27 cellular contexts compared by ENCODE assay signal in genomic region chr15:63633312-63633711, GRCh38.
"Had no signal": no experiment of that assay in that cellular context is flagged by ENCODE, and none has a peak within 500 bp of the region (broad histone marks: within the 10 kb centered on the region; RNA-seq: fewer than 3 reads in every experiment).

No MANE protein-coding gene starts in this region.

- H3K4me1 Mint-ChIP-seq: nephron progenitor cell had no signal

- H3K27ac Mint-ChIP-seq: natural killer cell treated with Interleukin-12 subunit alpha and Interleukin-12 subunit beta and Interleukin-15 and Interleukin-18, amount 100 ng/mL, for 72 hours; nephron progenitor cell; stimulated activated naive B cell treated with anti-CD40 and anti-IgM and Interleukin-4, amounts not matched to agents 10 μg/mL and 1 μg/mL and 100 μg/mL, for 72 hours; stimulated activated naive CD8-positive, alpha-beta T cell treated with anti-CD3 and anti-CD28 coated beads, Interleukin-15, Interleukin-2, amounts not matched to agents 100 ng/mL and 50 ng/mL, for 24 hours; type B pancreatic cell had no signal

- H3K4me3 Mint-ChIP-seq: naive thymus-derived CD8-positive, alpha-beta T cell; natural killer cell treated with Interleukin-12 subunit alpha and Interleukin-12 subunit beta and Interleukin-15 and Interleukin-18, amount 100 ng/mL, for 72 hours; nephron progenitor cell; neural crest cell; stimulated activated effector memory CD8-positive, alpha-beta T cell treated with anti-CD3 and anti-CD28 coated beads, Interleukin-12 subunit alpha, Interleukin-12 subunit beta, amount 100 ng/mL, for 72 hours; stimulated activated naive B cell treated with anti-CD40 and anti-IgM and Interleukin-4, amounts not matched to agents 10 μg/mL and 1 μg/mL and 100 μg/mL, for 72 hours; stimulated activated naive CD8-positive, alpha-beta T cell treated with anti-CD3 and anti-CD28 coated beads, Interleukin-15, Interleukin-2, amounts not matched to agents 100 ng/mL and 50 ng/mL, for 24 hours; type B pancreatic cell had no signal

- H3K9me3 ChIP-seq: neutrophil, pancreas, prostate gland, right lobe of liver, sigmoid colon, stomach, thoracic aorta, thyroid gland, transverse colon, upper lobe of right lung, uterus had no signal

- H3K4me1 ChIP-seq: pancreas, prostate gland, right lobe of liver, sigmoid colon, stomach, thyroid gland, transverse colon, upper lobe of right lung, uterus had no signal

- H3K27ac ChIP-seq: neutrophil, pancreas, right lobe of liver, sigmoid colon, stomach, thoracic aorta, thyroid gland, transverse colon, upper lobe of right lung, uterus had no signal

- H3K4me3 ChIP-seq: pancreas, prostate gland, right lobe of liver, sigmoid colon, stomach, thoracic aorta, thyroid gland, transverse colon, upper lobe of right lung, uterus had no signal

- DNase-seq: naive thymus-derived CD8-positive, alpha-beta T cell; nephron progenitor cell; nucleus accumbens; pancreas; right cardiac atrium; right lobe of liver; sigmoid colon; small intestine; stimulated activated CD4-positive, alpha-beta T cell treated with anti-CD3 and anti-CD28 coated beads, Interleukin-15, amount 100 ng/mL, for 24 hours; stimulated activated CD4-positive, alpha-beta T cell treated with anti-CD3 and anti-CD28 coated beads, Interleukin-2, amount 100 ng/mL, for 24 hours; stimulated activated CD4-positive, alpha-beta T cell treated with anti-CD3 and anti-CD28 coated beads, Interleukin-2, amount 100 ng/mL, for 48 hours; stimulated activated CD4-positive, alpha-beta T cell treated with anti-CD3 and anti-CD28 coated beads, Interleukin-4, amount 100 ng/mL, for 24 hours; stimulated activated naive B cell treated with anti-CD40 and anti-IgM and Interleukin-4, amounts not matched to agents 10 μg/mL and 1 μg/mL and 100 μg/mL, for 72 hours; stimulated activated naive CD4-positive, alpha-beta T cell treated with Interleukin-2 at 50 U/mL for 16 hours; stomach; thyroid gland; transverse colon; upper lobe of right lung; uterus had no signal

- FAIRE-seq: pancreas, small intestine had no signal

- H3K27me3 ChIP-seq: neutrophil, pancreas, right lobe of liver, sigmoid colon, stomach, thyroid gland, transverse colon, upper lobe of right lung, uterus had no signal

- ATAC-seq: naive thymus-derived CD8-positive, alpha-beta T cell; natural killer cell treated with Interleukin-12 subunit alpha and Interleukin-12 subunit beta and Interleukin-15 and Interleukin-18, amount 100 ng/mL, for 72 hours; pancreas; right cardiac atrium; right lobe of liver; stimulated activated effector memory CD8-positive, alpha-beta T cell treated with anti-CD3 and anti-CD28 coated beads, Interleukin-12 subunit alpha, Interleukin-12 subunit beta, amount 100 ng/mL, for 72 hours; stimulated activated naive B cell treated with anti-CD40 and anti-IgM and Interleukin-4, amounts not matched to agents 10 μg/mL and 1 μg/mL and 100 μg/mL, for 72 hours; upper lobe of right lung had no signal

- H3K27me3 Mint-ChIP-seq: naive thymus-derived CD8-positive, alpha-beta T cell; natural killer cell treated with Interleukin-12 subunit alpha and Interleukin-12 subunit beta and Interleukin-15 and Interleukin-18, amount 100 ng/mL, for 72 hours; stimulated activated naive B cell treated with anti-CD40 and anti-IgM and Interleukin-4, amounts not matched to agents 10 μg/mL and 1 μg/mL and 100 μg/mL, for 72 hours; stimulated activated naive CD8-positive, alpha-beta T cell treated with anti-CD3 and anti-CD28 coated beads, Interleukin-15, Interleukin-2, amounts not matched to agents 100 ng/mL and 50 ng/mL, for 24 hours; type B pancreatic cell had no signal

- H3K9me3 Mint-ChIP-seq: naive thymus-derived CD8-positive, alpha-beta T cell; natural killer cell treated with Interleukin-12 subunit alpha and Interleukin-12 subunit beta and Interleukin-15 and Interleukin-18, amount 100 ng/mL, for 72 hours; nephron progenitor cell; neural crest cell; stimulated activated effector memory CD8-positive, alpha-beta T cell treated with anti-CD3 and anti-CD28 coated beads, Interleukin-12 subunit alpha, Interleukin-12 subunit beta, amount 100 ng/mL, for 72 hours; stimulated activated naive B cell treated with anti-CD40 and anti-IgM and Interleukin-4, amounts not matched to agents 10 μg/mL and 1 μg/mL and 100 μg/mL, for 72 hours; stimulated activated naive CD8-positive, alpha-beta T cell treated with anti-CD3 and anti-CD28 coated beads, Interleukin-15, Interleukin-2, amounts not matched to agents 100 ng/mL and 50 ng/mL, for 24 hours; type B pancreatic cell had no signal

- H3K36me3 ChIP-seq: prostate gland, uterus had no signal
